18 cellular contexts compared by ENCODE assay signal in genomic region chr10:132685921-132686680, GRCh38.
DNase-seq lines count a peak whose midpoint lies in the region; ATAC-seq, FAIRE-seq and TF ChIP-seq lines count a peak whose summit lies in the region.
"Had no signal": no experiment of that assay in that cellular context is flagged by ENCODE, and none has a peak within 500 bp of the region (broad histone marks: within the 10 kb centered on the region; RNA-seq: fewer than 3 reads in every experiment).

No MANE protein-coding gene starts in this region.

- FAIRE-seq in RCC 7860 (lab: Jason Lieb, UNC) = no peak
- FAIRE-seq: A549, frontal cortex, H54 had no signal

- H3K36me3 ChIP-seq in mucosa of stomach (ENCODE audit: control insufficient read depth, insufficient read depth, low read length) (no peaks in the 10 kb centered on the region), upper lobe of right lung (peaks cover 3% of the 10 kb centered on the region)

- intact Hi-C loops in activated naive CD4-positive, alpha-beta T cell treated with anti-CD3 and anti-CD28 coated beads for 36 hours (cut with micrococcal nuclease) = no loop called here
- intact Hi-C loops in dorsolateral prefrontal cortex (cut with DNase I) (loop anchor here (1.0 to 10.0 kb wide), 3 partner anchors 28 to 49 kb away; no protein-coding TSS in a partner anchor), upper lobe of right lung (cut with DNase I) (no loop called here)

- ATAC-seq in upper lobe of right lung = no peak
- ATAC-seq in HG03175 (IDR thresholded peaks at IDR 0.05; ENCODE audit: unreplicated experiment) = no peak
- ATAC-seq: effector memory CD8-positive, alpha-beta T cell had no signal

- CTCF ChIA-PET in activated naive CD4-positive, alpha-beta T cell treated with anti-CD3 and anti-CD28 coated beads for 36 hours (lab: Charles Lee) = no interaction called here
- CTCF ChIA-PET in GM10248 (lab: Yijun Ruan, JAX) = no interaction called here

- no peak overlapping the region for H3K27ac Mint-ChIP-seq in activated naive CD4-positive, alpha-beta T cell treated with anti-CD3 and anti-CD28 coated beads for 36 hours
- H3K27ac Mint-ChIP-seq: activated T-cell treated with anti-CD3 and anti-CD28 coated beads, Interleukin-2, amount 50 U/mL, for 72 hours had no signal

- DNase-seq in activated naive CD4-positive, alpha-beta T cell treated with anti-CD3 and anti-CD28 coated beads, Interleukin-2, amount 50 U/mL, for 16 hours = peak; percentile 4
- DNase-seq in activated naive CD4-positive, alpha-beta T cell treated with anti-CD3 and anti-CD28 coated beads for 36 hours = no peak
- DNase-seq in dorsolateral prefrontal cortex (peak in 8 of 10 donors; percentile 3 to 48 (median 27)), upper lobe of right lung (peak; percentile 60), GM10248 (ENCODE audit: extremely low spot score) (no peak), RCC 7860 (ENCODE audit: low spot score) (no peak)
- DNase-seq: activated CD4-positive, alpha-beta T cell treated with anti-CD3 and anti-CD28 coated beads for 48 hours; activated T-cell treated with anti-CD3 and anti-CD28 coated beads, Interleukin-2, amount 50 U/mL, for 72 hours; effector memory CD8-positive, alpha-beta T cell; GF-D8; KBM-7; NCI-H446 had no signal

- no peaks in the 10 kb centered on the region for H3K9me3 Mint-ChIP-seq in activated naive CD4-positive, alpha-beta T cell treated with anti-CD3 and anti-CD28 coated beads for 36 hours
- H3K9me3 Mint-ChIP-seq: activated T-cell treated with anti-CD3 and anti-CD28 coated beads, Interleukin-2, amount 50 U/mL, for 72 hours; effector memory CD8-positive, alpha-beta T cell had no signal

- TF ChIP-seq CTCF in dorsolateral prefrontal cortex (IDR thresholded peaks at IDR 0.05 in 54 of 56, conservative IDR thresholded peaks at IDR 0.05 in 2 of 56; ENCODE audit: low read depth in 1 of 56, partially characterized antibody in 56 of 56) = no peak
- TF ChIP-seq CTCF in upper lobe of right lung (IDR thresholded peaks at IDR 0.05) = no peak
- no peak for TF ChIP-seq CTCF in GM10248 (IDR thresholded peaks at IDR 0.05; ENCODE audit: control extremely low read depth, extremely low read depth, low read depth, missing control alignments)

- H3K4me3 ChIP-seq in dorsolateral prefrontal cortex = peak overlapping the region in 2 of 59 donors; percentile 13 to 18
- H3K4me3 ChIP-seq in mucosa of stomach (ENCODE audit: low read length) = no peak overlapping the region
- no peak overlapping the region for H3K4me3 ChIP-seq in upper lobe of right lung
- H3K4me3 ChIP-seq: A549 had no signal

- peaks cover 7% of the 10 kb centered on the region for H3K36me3 Mint-ChIP-seq in activated naive CD4-positive, alpha-beta T cell treated with anti-CD3 and anti-CD28 coated beads for 36 hours (ENCODE audit: low read depth)

- H3K9me3 ChIP-seq in mucosa of stomach (ENCODE audit: control insufficient read depth, low read length) (no peaks in the 10 kb centered on the region), upper lobe of right lung (no peaks in the 10 kb centered on the region)
- H3K9me3 ChIP-seq: A549 had no signal

- H3K27me3 Mint-ChIP-seq in activated naive CD4-positive, alpha-beta T cell treated with anti-CD3 and anti-CD28 coated beads for 36 hours (ENCODE audit: low read depth) = no peaks in the 10 kb centered on the region
- H3K27me3 Mint-ChIP-seq: effector memory CD8-positive, alpha-beta T cell; stimulated activated naive B cell treated with anti-CD40 and anti-IgM and Interleukin-4, amounts not matched to agents 10 μg/mL and 1 μg/mL and 100 μg/mL, for 72 hours had no signal

- H3K27me3 ChIP-seq in dorsolateral prefrontal cortex (no peaks in the 10 kb centered on the region), mucosa of stomach (ENCODE audit: control insufficient read depth, insufficient read depth, low read length) (no peaks in the 10 kb centered on the region), upper lobe of right lung (no peaks in the 10 kb centered on the region)

- peak overlapping the region; percentile 49 for H3K9ac ChIP-seq in mucosa of stomach (ENCODE audit: low read length)

- peaks cover 19% of the 10 kb centered on the region for H3K4me1 Mint-ChIP-seq in activated naive CD4-positive, alpha-beta T cell treated with anti-CD3 and anti-CD28 coated beads for 36 hours (ENCODE audit: low read depth)

- H3K4me1 ChIP-seq in mucosa of stomach (ENCODE audit: control insufficient read depth, insufficient read depth, low read length) (peaks cover 56% of the 10 kb centered on the region), upper lobe of right lung (peaks cover 11% of the 10 kb centered on the region)

- peak overlapping the region in 58 of 59 donors; percentile 74 to 100 (median 97) for H3K27ac ChIP-seq in dorsolateral prefrontal cortex
- H3K27ac ChIP-seq in upper lobe of right lung = no peak overlapping the region

- H3K4me3 Mint-ChIP-seq in activated naive CD4-positive, alpha-beta T cell treated with anti-CD3 and anti-CD28 coated beads for 36 hours = no peak overlapping the region
- H3K4me3 Mint-ChIP-seq: activated T-cell treated with anti-CD3 and anti-CD28 coated beads, Interleukin-2, amount 50 U/mL, for 72 hours; effector memory CD8-positive, alpha-beta T cell; stimulated activated naive B cell treated with anti-CD40 and anti-IgM and Interleukin-4, amounts not matched to agents 10 μg/mL and 1 μg/mL and 100 μg/mL, for 72 hours had no signal

- POLR2A ChIA-PET in GM10248 (lab: Yijun Ruan, JAX) = no interaction called here

Comparison
In these comparisons a context has a peak if more than half of its experiments do, and no peak if none do; other contexts are left out.
1. DNase-seq: peak in activated naive CD4-positive, alpha-beta T cell treated with anti-CD3 and anti-CD28 coated beads, Interleukin-2, amount 50 U/mL, for 16 hours (single experiment), dorsolateral prefrontal cortex (8 of 10) and upper lobe of right lung (single experiment); none in activated naive CD4-positive, alpha-beta T cell treated with anti-CD3 and anti-CD28 coated beads for 36 hours (single experiment), GM10248 (single experiment) and RCC 7860 (single experiment).
2. intact Hi-C loops: an anchor here in dorsolateral prefrontal cortex (1.0 to 10.0 kb wide); none called in activated naive CD4-positive, alpha-beta T cell treated with anti-CD3 and anti-CD28 coated beads for 36 hours and upper lobe of right lung.